8 cellular contexts compared by ENCODE assay signal in genomic region chr21:20998456-20998789, GRCh38. TPM values are rescaled to one million over a fixed set of nuclear protein-coding genes. Genes with fewer than 3 reads are reported as not detected.
DNase-seq lines count a peak whose midpoint lies in the region; ATAC-seq and TF ChIP-seq lines count a peak whose summit lies in the region.

No MANE protein-coding gene starts in this region.

- H3K36me3 ChIP-seq in HEK293 (ENCODE audit: control insufficient read depth in 2 of 2, insufficient read depth in 1 of 2, low read length in 2 of 2) (no peaks in the 10 kb centered on the region), mucosa of descending colon (ENCODE audit: low read depth) (no peaks in the 10 kb centered on the region)

- peak; percentile 50 for ATAC-seq in mucosa of descending colon
- ATAC-seq in GM18498 (IDR thresholded peaks at IDR 0.05; ENCODE audit: unreplicated experiment) = no peak

- intact Hi-C loops in mucosa of descending colon (cut with DNase I, micrococcal nuclease) = no loop called here

- POLR2A ChIA-PET in AG04450 (lab: Yijun Ruan, JAX) = interaction anchor here (1.2 kb wide), 1 partner anchor 167 kb away, joined by 4 read pairs; no protein-coding TSS in a partner anchor
- POLR2A ChIA-PET in HEK293 (lab: Yijun Ruan, JAX) = no interaction called here
- POLR2A ChIA-PET in HEK293T (lab: Yijun Ruan, JAX) = no interaction called here

- H3K4me3 ChIP-seq in AG04450 (ENCODE audit: low read depth, low read length) (peak overlapping the region; percentile 68), HEK293 (ENCODE audit: low read depth, low read length) (peak overlapping the region; percentile 59), cardiac fibroblast (replicated peaks in 1 of 2; ENCODE audit: low read depth in 2 of 2, low read length in 2 of 2) (peak overlapping the region; percentile 51 to 67), mucosa of descending colon (no peak overlapping the region)

- H3K9me3 ChIP-seq in AG04450 (ENCODE audit: control insufficient read depth, insufficient read depth, low read length) (no peaks in the 10 kb centered on the region), HEK293 (ENCODE audit: control insufficient read depth, insufficient read depth, low read depth, low read length) (no peaks in the 10 kb centered on the region), mucosa of descending colon (no peaks in the 10 kb centered on the region)

- no peak for TF ChIP-seq CTCF in AG04450 (IDR thresholded peaks at IDR 0.05; ENCODE audit: low read depth, low read length)
- TF ChIP-seq CTCF in HEK293 (tag by site-specific recombination; IDR thresholded peaks at IDR 0.05) = no peak
- no peak for TF ChIP-seq CTCF in cardiac fibroblast (IDR thresholded peaks at IDR 0.05; ENCODE audit: low read depth, low read length)
- TF ChIP-seq CTCF in mucosa of descending colon (IDR thresholded peaks at IDR 0.05) = no peak

- DNase-seq in AG04450 (ENCODE audit: low read depth, low spot score) = no peak
- DNase-seq in cardiac fibroblast (ENCODE audit: low read depth in 2 of 2) = no peak
- no peak for DNase-seq in mucosa of descending colon
- DNase-seq in kidney tubule cell (ENCODE audit: low spot score) = no peak
- DNase-seq in NCI-H1930 (lab: John Stamatoyannopoulos, UW) = no peak
- no peak for DNase-seq in HEK293T (ENCODE audit: extremely low spot score)

- CTCF ChIA-PET in AG04450 (lab: Charles Lee) (interaction anchor here (0.7 to 4.0 kb wide), 4 partner anchors 21 to 1794 kb away, joined by 3 to 25 read pairs (median 12); no protein-coding TSS in a partner anchor), HEK293 (lab: Yijun Ruan, JAX) (interaction anchor here (0.7 to 1.2 kb wide), 5 partner anchors 27 to 1466 kb away, joined by 3 read pairs; no protein-coding TSS in a partner anchor), HEK293T (lab: Yijun Ruan, JAX) (interaction anchor here (1.2 kb wide), 1 partner anchor 103 kb away, joined by 4 read pairs; no protein-coding TSS in a partner anchor)

- H3K27me3 ChIP-seq in AG04450 (ENCODE audit: control insufficient read depth, insufficient read depth, low read length) = peaks cover 5% of the 10 kb centered on the region

- no peaks in the 10 kb centered on the region for H3K4me1 ChIP-seq in HEK293 (ENCODE audit: control insufficient read depth, insufficient read depth, low read length)
- H3K4me1 ChIP-seq in mucosa of descending colon (ENCODE audit: low read depth) = peaks cover 8% of the 10 kb centered on the region

- no peak overlapping the region for H3K27ac ChIP-seq in AG04450 (ENCODE audit: low read depth, low read length)
- H3K27ac ChIP-seq in HEK293 (ENCODE audit: extremely low read depth, low read depth, low read length) = no peak overlapping the region

TF ChIP-seq in HEK293, 187 proteins besides CTCF, POLR2A, EP300 and RAD21:
- no peak for TF ChIP-seq ZFP69B (tag by site-specific recombination; IDR thresholded peaks at IDR 0.05)

TF ChIP-seq in HEK293T, 16 proteins besides CTCF, POLR2A, EP300 and RAD21:
- TF ChIP-seq ZNF384 (IDR thresholded peaks at IDR 0.05) (no peak), SUZ12 (IDR thresholded peaks at IDR 0.05) (no peak), LEF1 (IDR thresholded peaks at IDR 0.05; ENCODE audit: borderline replicate concordance) (no peak), TARDBP (IDR thresholded peaks at IDR 0.05) (no peak), FOXK2 (IDR thresholded peaks at IDR 0.05) (no peak), PKNOX1 (IDR thresholded peaks at IDR 0.05) (no peak), HDGF (IDR thresholded peaks at IDR 0.05; ENCODE audit: borderline replicate concordance) (no peak), L3MBTL2 (conservative IDR thresholded peaks at IDR 0.05) (no peak), BHLHE40 (IDR thresholded peaks at IDR 0.05; ENCODE audit: borderline replicate concordance) (no peak), SP1 (IDR thresholded peaks at IDR 0.05) (no peak), ELF4 (IDR thresholded peaks at IDR 0.05) (no peak), FOXM1 (IDR thresholded peaks at IDR 0.05; ENCODE audit: borderline replicate concordance) (no peak), ARNT (IDR thresholded peaks at IDR 0.05) (no peak), NFRKB (IDR thresholded peaks at IDR 0.05) (no peak), CTBP1 (IDR thresholded peaks at IDR 0.05; ENCODE audit: borderline replicate concordance) (no peak), FOXA1 (IDR thresholded peaks at IDR 0.05) (no peak)

RNA-seq across cellular contexts. Expression of gene NCAM2, which starts 0.2 kb away (rescaled TPM):
- 5.3 and 7.7 TPM in 2 replicates for polyA plus RNA-seq in AG04450 (2011; rRNA removed)
- 2.6 and 10.1 TPM in 2 replicates for polyA minus RNA-seq in AG04450 (2011; rRNA and poly(A)+ RNA removed)
- 10 to 100 TPM in 1 of 3 donors, 1 to 10 TPM in 2; 2.9 to 14.1 (median 4.0) TPM for total RNA-seq in mucosa of descending colon
